In genomic region chr6:61538765-61539164, GRCh38 we compare ENCODE assay signal across 14 cellular contexts.
"Had no signal": no experiment of that assay in that cellular context is flagged by ENCODE, and none has a peak within 500 bp of the region (broad histone marks: within the 10 kb centered on the region; RNA-seq: fewer than 3 reads in every experiment).

No MANE protein-coding gene starts in this region.

- H3K27me3 ChIP-seq: left lung, ovary, sigmoid colon had no signal

- DNase-seq: activated CD8-positive, alpha-beta memory T cell treated with anti-CD3 and anti-CD28 coated beads, Interleukin-2, amount 10 ng/mL, durations not matched to agents 7 days and 5 days; activated gamma-delta T cell treated with Interleukin-2 at 50 U/mL for 16 hours; activated naive CD8-positive, alpha-beta T cell treated with anti-CD3 and anti-CD28 coated beads, Interleukin-2, amount 10 ng/mL, durations not matched to agents 7 days and 5 days; activated T-cell treated with anti-CD3 and anti-CD28 coated beads, Interleukin-2, amount 50 U/mL, for 72 hours; cerebellar nuclear complex; left lung; mesendoderm; ovary; sigmoid colon; stimulated activated CD4-positive, alpha-beta T cell treated with anti-CD3 and anti-CD28 coated beads, Interleukin-2, amount 100 ng/mL, for 24 hours; stimulated activated naive B cell treated with anti-CD40 and anti-IgM and Interleukin-4, amounts not matched to agents 10 μg/mL and 1 μg/mL and 100 μg/mL, for 72 hours; substantia nigra; trophoblast cell had no signal

- H3K4me3 ChIP-seq: left lung, ovary, sigmoid colon had no signal

- H3K4me1 ChIP-seq: left lung, sigmoid colon had no signal

- H3K9me3 ChIP-seq: ovary had no signal

- H3K36me3 ChIP-seq: left lung, ovary, sigmoid colon had no signal

- ATAC-seq: activated CD4-positive, CD25-positive, alpha-beta regulatory T cell treated with anti-CD3 and anti-CD28 coated beads, Interleukin-2, amount 50 U/mL, for 24 hours; activated CD8-positive, alpha-beta memory T cell treated with anti-CD3 and anti-CD28 coated beads, Interleukin-2, amount 10 ng/mL, durations not matched to agents 7 days and 5 days; activated T-cell treated with anti-CD3 and anti-CD28 coated beads, Interleukin-2, amount 50 U/mL, for 72 hours; left lung; stimulated activated naive B cell treated with anti-CD40 and anti-IgM and Interleukin-4, amounts not matched to agents 10 μg/mL and 1 μg/mL and 100 μg/mL, for 72 hours had no signal

- H3K27ac ChIP-seq: ovary, sigmoid colon had no signal
